17 cellular contexts compared by ENCODE assay signal in the genomic region with DNA sequence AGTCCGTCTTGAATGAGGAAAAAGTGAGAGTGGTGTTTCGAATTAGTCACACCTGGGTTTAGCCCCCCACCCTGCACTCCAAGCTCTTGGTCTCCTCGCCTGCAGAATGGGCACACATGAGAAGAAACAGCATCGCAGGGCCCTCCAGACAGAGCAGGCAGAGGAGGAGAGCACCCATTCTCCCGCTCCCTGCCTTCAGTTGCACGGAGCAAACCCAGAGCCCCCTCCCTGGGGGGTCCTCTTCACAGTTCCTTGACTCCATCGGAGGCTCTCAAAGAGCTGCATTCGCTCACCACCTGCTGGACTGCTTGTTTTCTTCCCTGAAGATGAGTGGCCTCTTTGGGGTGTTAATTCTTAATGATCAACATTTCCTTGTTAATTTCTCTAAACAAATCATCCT. TPM values are rescaled to one million over a fixed set of nuclear protein-coding genes. Genes with fewer than 3 reads are reported as not detected.
DNase-seq lines count a peak whose midpoint lies in the region; ATAC-seq and FAIRE-seq lines count a peak whose summit lies in the region.
"Had no signal": no experiment of that assay in that cellular context is flagged by ENCODE, and none has a peak within 500 bp of the region (broad histone marks: within the 10 kb centered on the region; RNA-seq: fewer than 3 reads in every experiment).

No MANE protein-coding gene starts in this region.

- H3K4me3 Mint-ChIP-seq in stimulated activated naive CD8-positive, alpha-beta T cell treated with anti-CD3 and anti-CD28 coated beads, Interleukin-15, Interleukin-2, amounts not matched to agents 100 ng/mL and 50 ng/mL, for 24 hours, result peak overlapping the region; percentile 41
- H3K4me3 Mint-ChIP-seq in activated CD4-positive, alpha-beta memory T cell treated with anti-CD3 and anti-CD28 coated beads for 36 hours, result no peak overlapping the region
- H3K4me3 Mint-ChIP-seq in memory B cell, result no peak overlapping the region

- H3K36me3 Mint-ChIP-seq in stimulated activated naive CD8-positive, alpha-beta T cell treated with anti-CD3 and anti-CD28 coated beads, Interleukin-15, Interleukin-2, amounts not matched to agents 100 ng/mL and 50 ng/mL, for 24 hours (ENCODE audit: low read depth), result peaks cover 43% of the 10 kb centered on the region
- peaks cover 16% of the 10 kb centered on the region for H3K36me3 Mint-ChIP-seq in activated CD4-positive, alpha-beta memory T cell treated with anti-CD3 and anti-CD28 coated beads for 36 hours
- peaks cover 3% of the 10 kb centered on the region for H3K36me3 Mint-ChIP-seq in memory B cell

- H3K4me1 Mint-ChIP-seq in stimulated activated naive CD8-positive, alpha-beta T cell treated with anti-CD3 and anti-CD28 coated beads, Interleukin-15, Interleukin-2, amounts not matched to agents 100 ng/mL and 50 ng/mL, for 24 hours (ENCODE audit: low read depth), result peaks cover 55% of the 10 kb centered on the region
- H3K4me1 Mint-ChIP-seq in activated CD4-positive, alpha-beta memory T cell treated with anti-CD3 and anti-CD28 coated beads for 36 hours (ENCODE audit: low read depth), result peaks cover 41% of the 10 kb centered on the region
- peaks cover 13% of the 10 kb centered on the region for H3K4me1 Mint-ChIP-seq in memory B cell

- no peaks in the 10 kb centered on the region for H3K9me3 ChIP-seq in small intestine (ENCODE audit: control insufficient read depth, low read depth)
- H3K9me3 ChIP-seq: adrenal gland, BE2C, psoas muscle, SJSA1 had no signal

- 77 to 86% (median 81%) methylated on average over 8 of the region's 8 CpGs for WGBS in small intestine, 3 donors

- no peak overlapping the region for H3K4me3 ChIP-seq in small intestine (ENCODE audit: low read depth in 1 of 2, low read length in 2 of 2)
- H3K4me3 ChIP-seq: adrenal gland, psoas muscle, SJSA1 had no signal

- POLR2A ChIA-PET in activated CD4-positive, alpha-beta memory T cell treated with anti-CD3 and anti-CD28 coated beads for 36 hours (lab: Charles Lee), result no interaction called here

- intact Hi-C loops in activated CD4-positive, alpha-beta memory T cell treated with anti-CD3 and anti-CD28 coated beads for 36 hours (cut with micrococcal nuclease), result no loop called here

- DNase-seq in stimulated activated naive CD8-positive, alpha-beta T cell treated with anti-CD3 and anti-CD28 coated beads, Interleukin-15, Interleukin-2, amounts not matched to agents 100 U/mL and 50 U/mL, for 24 hours, result no peak
- DNase-seq in activated CD4-positive, alpha-beta memory T cell treated with anti-CD3 and anti-CD28 coated beads for 36 hours, result no peak
- DNase-seq in memory B cell (ENCODE audit: low spot score in 2 of 2), result no peak
- no peak for DNase-seq in small intestine
- DNase-seq: BE2C, caudate nucleus, hypothalamus, NCI-H146, NCI-H510A, psoas muscle had no signal

- no peaks in the 10 kb centered on the region for H3K4me1 ChIP-seq in small intestine (ENCODE audit: control insufficient read depth in 2 of 2, insufficient read depth in 1 of 2, low read depth in 1 of 2, low read length in 1 of 2)
- H3K4me1 ChIP-seq: adrenal gland, BE2C, psoas muscle, SJSA1 had no signal

- no peaks in the 10 kb centered on the region for H3K27me3 Mint-ChIP-seq in stimulated activated naive CD8-positive, alpha-beta T cell treated with anti-CD3 and anti-CD28 coated beads, Interleukin-15, Interleukin-2, amounts not matched to agents 100 ng/mL and 50 ng/mL, for 24 hours
- H3K27me3 Mint-ChIP-seq in activated CD4-positive, alpha-beta memory T cell treated with anti-CD3 and anti-CD28 coated beads for 36 hours, result no peaks in the 10 kb centered on the region
- H3K27me3 Mint-ChIP-seq in memory B cell, result no peaks in the 10 kb centered on the region

- H3K36me3 ChIP-seq in small intestine (ENCODE audit: control insufficient read depth in 2 of 2, insufficient read depth in 2 of 2, low read length in 2 of 2), result peaks cover 2% of the 10 kb centered on the region in 2 donors

- ATAC-seq in stimulated activated naive CD8-positive, alpha-beta T cell treated with anti-CD3 and anti-CD28 coated beads, Interleukin-15, Interleukin-2, amounts not matched to agents 100 U/mL and 50 U/mL, for 24 hours, result no peak
- ATAC-seq in memory B cell (ENCODE audit: low read depth) (no peak), HG02678 (IDR thresholded peaks at IDR 0.05; ENCODE audit: unreplicated experiment) (no peak), HG03571 (IDR thresholded peaks at IDR 0.05; ENCODE audit: unreplicated experiment) (no peak)
- ATAC-seq: psoas muscle had no signal

- peak overlapping the region in 1 of 2 donors; percentile 52 for H3K27ac ChIP-seq in small intestine (ENCODE audit: low read depth in 1 of 2, low read length in 1 of 2)
- H3K27ac ChIP-seq: adrenal gland, KMS-11, psoas muscle, SJSA1 had no signal

- no peaks in the 10 kb centered on the region for H3K9me3 Mint-ChIP-seq in stimulated activated naive CD8-positive, alpha-beta T cell treated with anti-CD3 and anti-CD28 coated beads, Interleukin-15, Interleukin-2, amounts not matched to agents 100 ng/mL and 50 ng/mL, for 24 hours
- H3K9me3 Mint-ChIP-seq in activated CD4-positive, alpha-beta memory T cell treated with anti-CD3 and anti-CD28 coated beads for 36 hours, result no peaks in the 10 kb centered on the region
- H3K9me3 Mint-ChIP-seq in memory B cell, result no peaks in the 10 kb centered on the region

- no peak for FAIRE-seq in small intestine (lab: Jason Lieb, UNC)

- peak overlapping the region; percentile 88 for H3K27ac Mint-ChIP-seq in stimulated activated naive CD8-positive, alpha-beta T cell treated with anti-CD3 and anti-CD28 coated beads, Interleukin-15, Interleukin-2, amounts not matched to agents 100 ng/mL and 50 ng/mL, for 24 hours
- H3K27ac Mint-ChIP-seq in activated CD4-positive, alpha-beta memory T cell treated with anti-CD3 and anti-CD28 coated beads for 36 hours, result peak overlapping the region; percentile 32
- H3K27ac Mint-ChIP-seq in memory B cell, result peak overlapping the region; percentile 31

- CTCF ChIA-PET in activated CD4-positive, alpha-beta memory T cell treated with anti-CD3 and anti-CD28 coated beads for 36 hours (lab: Charles Lee), result interaction anchor here (1.2 to 2.5 kb wide), 2 partner anchors 23 to 36 kb away, joined by 5 to 10 read pairs; no protein-coding TSS in a partner anchor

- H3K27me3 ChIP-seq in small intestine (ENCODE audit: control insufficient read depth in 2 of 2, insufficient read depth in 2 of 2, low read length in 2 of 2), result no peaks in the 10 kb centered on the region
- H3K27me3 ChIP-seq: adrenal gland, SJSA1 had no signal

RNA-seq across cellular contexts. Expression of a gene that starts 5.1 kb away (rescaled TPM):
- total RNA-seq in activated CD4-positive, alpha-beta memory T cell treated with anti-CD3 and anti-CD28 coated beads for 36 hours, result 10 to 100 TPM; 81.8 to 83.1 TPM
- 1 to 10 TPM; 2.5 to 4.9 (median 3.1) TPM for polyA plus RNA-seq in small intestine
- total RNA-seq: OCI-LY7, SJSA1 had no signal

RNA-seq across cellular contexts. Expression of a gene that starts 38.4 kb away (rescaled TPM):
- 10 to 100 TPM; 45.5 to 46.6 TPM for total RNA-seq in activated CD4-positive, alpha-beta memory T cell treated with anti-CD3 and anti-CD28 coated beads for 36 hours
- polyA plus RNA-seq in small intestine, result 10 to 100 TPM; 12.3 to 50.9 (median 18.6) TPM

Comparison
In these comparisons a context has a peak if more than half of its experiments do, and no peak if none do; other contexts are left out.
1. H3K27ac Mint-ChIP-seq: peak in every context shown above with its lines; median percentile 88 in stimulated activated naive CD8-positive, alpha-beta T cell treated with anti-CD3 and anti-CD28 coated beads, Interleukin-15, Interleukin-2, amounts not matched to agents 100 ng/mL and 50 ng/mL, for 24 hours; 32 in activated CD4-positive, alpha-beta memory T cell treated with anti-CD3 and anti-CD28 coated beads for 36 hours; 31 in memory B cell.